ENCODE assay signal across 8 cellular contexts in genomic region chr11:118789501-118790356, GRCh38. TPM values are rescaled to one million over a fixed set of nuclear protein-coding genes. Genes with fewer than 3 reads are reported as not detected.
DNase-seq lines count a peak whose midpoint lies in the region; TF ChIP-seq lines count a peak whose summit lies in the region.

No MANE protein-coding gene starts in this region.

- H3K4me1 Mint-ChIP-seq in T-helper 1 cell treated with Interleukin-12 subunit alpha and Interleukin-12 subunit beta and Interleukin-4 antibody, amounts not matched to agents 30 μg/mL and 1 μg/mL, for 36 hours (ENCODE audit: low read depth), result peaks cover 21% of the 10 kb centered on the region
- H3K4me1 Mint-ChIP-seq in mesothelial cell of epicardium, result peaks cover 40% of the 10 kb centered on the region

- peak overlapping the region; percentile 99 for H3K27ac Mint-ChIP-seq in T-helper 1 cell treated with Interleukin-12 subunit alpha and Interleukin-12 subunit beta and Interleukin-4 antibody, amounts not matched to agents 30 μg/mL and 1 μg/mL, for 36 hours
- H3K27ac Mint-ChIP-seq in mesothelial cell of epicardium, result peak overlapping the region; percentile 99

- no peak for TF ChIP-seq CTCF in mesothelial cell of epicardium (IDR thresholded peaks at IDR 0.05; ENCODE audit: unreplicated experiment)

- no peaks in the 10 kb centered on the region for H3K27me3 Mint-ChIP-seq in T-helper 1 cell treated with Interleukin-12 subunit alpha and Interleukin-12 subunit beta and Interleukin-4 antibody, amounts not matched to agents 30 μg/mL and 1 μg/mL, for 36 hours (ENCODE audit: low read depth)
- H3K27me3 Mint-ChIP-seq in mesothelial cell of epicardium (ENCODE audit: low read depth), result no peaks in the 10 kb centered on the region

- 2% methylated on average over 18 of the region's 18 CpGs for WGBS in thymus

- H3K9me3 ChIP-seq in duodenal mucosa (ENCODE audit: control insufficient read depth in 1 of 2, low read length in 2 of 2) (no peaks in the 10 kb centered on the region), thymus (ENCODE audit: control insufficient read depth) (peaks cover 1% of the 10 kb centered on the region)

- H3K27me3 ChIP-seq in duodenal mucosa (ENCODE audit: control insufficient read depth in 1 of 2, insufficient read depth in 2 of 2, low read length in 2 of 2), result no peaks in the 10 kb centered on the region
- no peaks in the 10 kb centered on the region for H3K27me3 ChIP-seq in thymus (ENCODE audit: control insufficient read depth, insufficient read depth)

- peak overlapping the region; percentile 100 for H3K4me3 Mint-ChIP-seq in T-helper 1 cell treated with Interleukin-12 subunit alpha and Interleukin-12 subunit beta and Interleukin-4 antibody, amounts not matched to agents 30 μg/mL and 1 μg/mL, for 36 hours
- H3K4me3 Mint-ChIP-seq in mesothelial cell of epicardium, result peak overlapping the region; percentile 99

- peak; percentile 40 for DNase-seq in NCI-H345 (lab: John Stamatoyannopoulos, UW)
- DNase-seq in NCI-H345 treated with DMSO at 0.1 percent for 48 hours (lab: John Stamatoyannopoulos, UW; ENCODE audit: unreplicated experiment), result no peak
- peak; percentile 33 for DNase-seq in HT-29 (ENCODE audit: low spot score)
- no peak for DNase-seq in mesothelial cell of epicardium (ENCODE audit: low spot score in 2 of 2, unreplicated experiment in 2 of 2)
- DNase-seq in DMS153 (lab: John Stamatoyannopoulos, UW), result no peak

- peaks cover 18% of the 10 kb centered on the region for H3K36me3 Mint-ChIP-seq in T-helper 1 cell treated with Interleukin-12 subunit alpha and Interleukin-12 subunit beta and Interleukin-4 antibody, amounts not matched to agents 30 μg/mL and 1 μg/mL, for 36 hours (ENCODE audit: low read depth)
- H3K36me3 Mint-ChIP-seq in mesothelial cell of epicardium, result no peaks in the 10 kb centered on the region

- peaks cover 4 to 7% of the 10 kb centered on the region in 2 donors for H3K36me3 ChIP-seq in duodenal mucosa (ENCODE audit: control insufficient read depth in 1 of 2, insufficient read depth in 2 of 2, low read length in 2 of 2)
- peaks cover 4% of the 10 kb centered on the region for H3K36me3 ChIP-seq in thymus (ENCODE audit: control insufficient read depth, insufficient read depth)

- peak overlapping the region; percentile 91 to 100 for H3K9ac ChIP-seq in duodenal mucosa (ENCODE audit: low read depth in 1 of 2, low read length in 2 of 2)

- H3K4me3 ChIP-seq in duodenal mucosa (ENCODE audit: low read depth in 1 of 2, low read length in 2 of 2), result peak overlapping the region; percentile 91
- H3K4me3 ChIP-seq in thymus (ENCODE audit: low read length), result peak overlapping the region; percentile 99

- H3K4me1 ChIP-seq in duodenal mucosa (ENCODE audit: control insufficient read depth in 1 of 2, insufficient read depth in 2 of 2, low read length in 2 of 2) (peaks cover 16 to 23% of the 10 kb centered on the region in 2 donors), thymus (ENCODE audit: control insufficient read depth, insufficient read depth, low read length) (peaks cover 16% of the 10 kb centered on the region)

- peak overlapping the region; percentile 99 for H3K27ac ChIP-seq in duodenal mucosa (ENCODE audit: low read depth, low read length)
- H3K27ac ChIP-seq in thymus (ENCODE audit: low read depth), result peak overlapping the region; percentile 100

- H3K9me3 Mint-ChIP-seq in T-helper 1 cell treated with Interleukin-12 subunit alpha and Interleukin-12 subunit beta and Interleukin-4 antibody, amounts not matched to agents 30 μg/mL and 1 μg/mL, for 36 hours, result no peaks in the 10 kb centered on the region
- no peaks in the 10 kb centered on the region for H3K9me3 Mint-ChIP-seq in mesothelial cell of epicardium

RNA-seq across cellular contexts. Expression of gene DDX6, which starts 1.2 kb away (rescaled TPM):
- 26.3 and 30.5 TPM in 2 replicates for total RNA-seq in HT-29 (2014; rRNA removed; shearing (Covaris generic))
- 189 to 194 TPM (median 191 TPM) in 3 replicates for total RNA-seq in mesothelial cell of epicardium
- 54.4 TPM for polyA plus RNA-seq in thymus

Comparison
In these comparisons a context has a peak if more than half of its experiments do, and no peak if none do; other contexts are left out.
1. DNase-seq: peak in NCI-H345 (single experiment) and HT-29 (single experiment); none in NCI-H345 treated with DMSO at 0.1 percent for 48 hours (single experiment), mesothelial cell of epicardium (0 of 2) and DMS153 (single experiment).